In genomic region chr3:183099838-183100204, GRCh38 we compare ENCODE assay signal across 8 cellular contexts. TPM values are rescaled to one million over a fixed set of nuclear protein-coding genes. Genes with fewer than 3 reads are reported as not detected.
DNase-seq lines count a peak whose midpoint lies in the region; ATAC-seq and TF ChIP-seq lines count a peak whose summit lies in the region.

No MANE protein-coding gene starts in this region.

- H3K9me3 Mint-ChIP-seq in CD14-positive monocyte, result peaks cover 0 to 3% (median 0%) of the 10 kb centered on the region in 7 donors
- no peaks in the 10 kb centered on the region for H3K9me3 Mint-ChIP-seq in natural killer cell treated with Interleukin-12 subunit alpha and Interleukin-12 subunit beta and Interleukin-15 and Interleukin-18, amount 100 ng/mL, for 72 hours

- H3K27ac ChIP-seq in brain microvascular endothelial cell, result peak overlapping the region; percentile 28

- intact Hi-C loops in CD14-positive monocyte (cut with micrococcal nuclease), result no loop called here

- no peaks in the 10 kb centered on the region for H3K36me3 ChIP-seq in brain microvascular endothelial cell (replicated peaks)

- H3K4me1 Mint-ChIP-seq in CD14-positive monocyte, result peaks cover 28% of the 10 kb centered on the region
- peaks cover 24 to 26% of the 10 kb centered on the region in 2 donors for H3K4me1 Mint-ChIP-seq in natural killer cell treated with Interleukin-12 subunit alpha and Interleukin-12 subunit beta and Interleukin-15 and Interleukin-18, amount 100 ng/mL, for 72 hours (ENCODE audit: low read depth in 2 of 2)

- H3K36me3 Mint-ChIP-seq in CD14-positive monocyte, result peaks cover 0 to 4% of the 10 kb centered on the region in 2 donors
- no peaks in the 10 kb centered on the region for H3K36me3 Mint-ChIP-seq in natural killer cell treated with Interleukin-12 subunit alpha and Interleukin-12 subunit beta and Interleukin-15 and Interleukin-18, amount 100 ng/mL, for 72 hours

- no peak for TF ChIP-seq CTCF in CD14-positive monocyte (IDR thresholded peaks at IDR 0.05)
- TF ChIP-seq CTCF in brain microvascular endothelial cell (IDR thresholded peaks at IDR 0.05; ENCODE audit: low read depth, low read length, missing control alignments), result no peak

- H3K27me3 Mint-ChIP-seq in CD14-positive monocyte (ENCODE audit: low read depth in 3 of 3), result peaks cover 2% of the 10 kb centered on the region in 3 donors
- peaks cover 0 to 2% of the 10 kb centered on the region in 2 donors for H3K27me3 Mint-ChIP-seq in natural killer cell treated with Interleukin-12 subunit alpha and Interleukin-12 subunit beta and Interleukin-15 and Interleukin-18, amount 100 ng/mL, for 72 hours

- peak overlapping the region; percentile 87 to 98 (median 95) for H3K27ac Mint-ChIP-seq in CD14-positive monocyte
- peak overlapping the region; percentile 86 to 99 for H3K27ac Mint-ChIP-seq in natural killer cell treated with Interleukin-12 subunit alpha and Interleukin-12 subunit beta and Interleukin-15 and Interleukin-18, amount 100 ng/mL, for 72 hours

- ATAC-seq in HG03097 (IDR thresholded peaks at IDR 0.05; ENCODE audit: low FRiP score, unreplicated experiment) (peak; percentile 4), HG02642 (IDR thresholded peaks at IDR 0.05; ENCODE audit: poor library complexity, unreplicated experiment) (no peak), HG02981 (IDR thresholded peaks at IDR 0.05; ENCODE audit: unreplicated experiment) (no peak), GM21423 (IDR thresholded peaks at IDR 0.05; ENCODE audit: unreplicated experiment) (no peak), GM21360 (IDR thresholded peaks at IDR 0.05; ENCODE audit: unreplicated experiment) (no peak)
- no peak for ATAC-seq in natural killer cell treated with Interleukin-12 subunit alpha and Interleukin-12 subunit beta and Interleukin-15 and Interleukin-18, amount 100 ng/mL, for 72 hours

- H3K4me3 ChIP-seq in brain microvascular endothelial cell (ENCODE audit: low read depth, low read length), result peak overlapping the region; percentile 90

- no peaks in the 10 kb centered on the region for H3K27me3 ChIP-seq in brain microvascular endothelial cell (replicated peaks)

- in situ Hi-C loops in brain microvascular endothelial cell (cut with HindIII; ENCODE audit: low pct_ligation_motif_present, low sequenced_read_pairs), result loop anchor here (25.0 kb wide), 1 partner anchor 287 kb away; no protein-coding TSS in a partner anchor

- DNase-seq in CD14-positive monocyte (ENCODE audit: low spot score) (no peak), brain microvascular endothelial cell (no peak)
- no peak for DNase-seq in natural killer cell treated with Interleukin-12 subunit alpha and Interleukin-12 subunit beta and Interleukin-15 and Interleukin-18, amount 100 ng/mL, for 72 hours (ENCODE audit: low spot score)

- peak overlapping the region; percentile 93 to 98 for H3K4me3 Mint-ChIP-seq in CD14-positive monocyte
- H3K4me3 Mint-ChIP-seq in natural killer cell treated with Interleukin-12 subunit alpha and Interleukin-12 subunit beta and Interleukin-15 and Interleukin-18, amount 100 ng/mL, for 72 hours, result peak overlapping the region; percentile 90

RNA-seq across cellular contexts. Expression of gene MCCC1, which starts 0.5 kb away (rescaled TPM):
- polyA plus RNA-seq in CD14-positive monocyte, result 10 to 100 TPM; 16.0 to 18.4 TPM
- 10 to 100 TPM; 31.5 to 34.0 TPM for total RNA-seq in natural killer cell treated with Interleukin-12 subunit alpha and Interleukin-12 subunit beta and Interleukin-15 and Interleukin-18, amount 100 ng/mL, for 72 hours
